ENCODE assay signal across 22 cellular contexts in genomic region chr10:35133586-35133985, GRCh38. TPM values are rescaled to one million over a fixed set of nuclear protein-coding genes. Genes with fewer than 3 reads are reported as not detected.
DNase-seq lines count a peak whose midpoint lies in the region; ATAC-seq and TF ChIP-seq lines count a peak whose summit lies in the region.
"Had no signal": no experiment of that assay in that cellular context is flagged by ENCODE, and none has a peak within 500 bp of the region (broad histone marks: within the 10 kb centered on the region; RNA-seq: fewer than 3 reads in every experiment).

No MANE protein-coding gene starts in this region.

- ATAC-seq in activated CD8-positive, alpha-beta memory T cell treated with anti-CD3 and anti-CD28 coated beads, Interleukin-2, amount 10 ng/mL, durations not matched to agents 7 days and 5 days, result no peak
- ATAC-seq in activated T-helper 17 cell treated with anti-CD3 and anti-CD28 coated beads, Interleukin-2, amount 50 U/mL, for 72 hours (replicated peaks), result peak; percentile 41
- ATAC-seq in natural killer cell (no peak), GM21529 (IDR thresholded peaks at IDR 0.05; ENCODE audit: unreplicated experiment) (no peak), GM19455 (IDR thresholded peaks at IDR 0.05; ENCODE audit: unreplicated experiment) (no peak)
- ATAC-seq: A549, lower lobe of right lung, right cardiac atrium had no signal

- H3K4me3 Mint-ChIP-seq in activated CD8-positive, alpha-beta memory T cell treated with anti-CD3 and anti-CD28 coated beads, Interleukin-2, amount 10 ng/mL, durations not matched to agents 7 days and 5 days, result peak overlapping the region; percentile 12
- H3K4me3 Mint-ChIP-seq in IgD-negative memory B cell (no peak overlapping the region), natural killer cell (peak overlapping the region; percentile 9)
- H3K4me3 Mint-ChIP-seq in activated T-helper 17 cell treated with anti-CD3 and anti-CD28 coated beads, Interleukin-2, amount 50 U/mL, for 72 hours, result peak overlapping the region; percentile 87

- peaks cover 59% of the 10 kb centered on the region for H3K4me1 Mint-ChIP-seq in activated CD8-positive, alpha-beta memory T cell treated with anti-CD3 and anti-CD28 coated beads, Interleukin-2, amount 10 ng/mL, durations not matched to agents 7 days and 5 days
- peaks cover 36 to 41% (median 41%) of the 10 kb centered on the region in 3 donors for H3K4me1 Mint-ChIP-seq in IgD-negative memory B cell
- peaks cover 36% of the 10 kb centered on the region for H3K4me1 Mint-ChIP-seq in activated T-helper 17 cell treated with anti-CD3 and anti-CD28 coated beads, Interleukin-2, amount 50 U/mL, for 72 hours
- H3K4me1 Mint-ChIP-seq in natural killer cell, result peaks cover 32 to 40% of the 10 kb centered on the region in 2 donors

- no peak for DNase-seq in activated CD8-positive, alpha-beta memory T cell treated with anti-CD3 and anti-CD28 coated beads, Interleukin-2, amount 10 ng/mL, durations not matched to agents 7 days and 5 days
- no peak for DNase-seq in activated CD8-positive, alpha-beta memory T cell treated with anti-CD3 and anti-CD28 coated beads, Interleukin-2, amount 50 U/mL, for 4 hours
- no peak for DNase-seq in natural killer cell
- DNase-seq in SIG-M5 (lab: John Stamatoyannopoulos, UW), result no peak
- DNase-seq: activated CD8-positive, alpha-beta memory T cell treated with anti-CD3 and anti-CD28 coated beads for 24 hours; activated gamma-delta T cell; effector CD4-positive, alpha-beta T cell; GM23248; KG1; kidney; lower lobe of right lung; NCI-H187; NCI-H226; NCI-H82; ovary; right cardiac atrium; SHP77 had no signal

- no peak for TF ChIP-seq CTCF in natural killer cell (IDR thresholded peaks at IDR 0.05)

- intact Hi-C loops in natural killer cell (cut with micrococcal nuclease), result no loop called here

- H3K36me3 Mint-ChIP-seq in activated CD8-positive, alpha-beta memory T cell treated with anti-CD3 and anti-CD28 coated beads, Interleukin-2, amount 10 ng/mL, durations not matched to agents 7 days and 5 days, result peaks cover 8% of the 10 kb centered on the region
- H3K36me3 Mint-ChIP-seq in IgD-negative memory B cell (no peaks in the 10 kb centered on the region), natural killer cell (no peaks in the 10 kb centered on the region)
- peaks cover 16% of the 10 kb centered on the region for H3K36me3 Mint-ChIP-seq in activated T-helper 17 cell treated with anti-CD3 and anti-CD28 coated beads, Interleukin-2, amount 50 U/mL, for 72 hours (ENCODE audit: low read depth)

- H3K27me3 Mint-ChIP-seq in activated CD8-positive, alpha-beta memory T cell treated with anti-CD3 and anti-CD28 coated beads, Interleukin-2, amount 10 ng/mL, durations not matched to agents 7 days and 5 days, result no peaks in the 10 kb centered on the region
- H3K27me3 Mint-ChIP-seq in IgD-negative memory B cell, result no peaks in the 10 kb centered on the region
- no peaks in the 10 kb centered on the region for H3K27me3 Mint-ChIP-seq in activated T-helper 17 cell treated with anti-CD3 and anti-CD28 coated beads, Interleukin-2, amount 50 U/mL, for 72 hours
- H3K27me3 Mint-ChIP-seq in natural killer cell (ENCODE audit: low read depth in 2 of 2), result no peaks in the 10 kb centered on the region

- CTCF ChIA-PET in activated CD8-positive, alpha-beta memory T cell treated with anti-CD3 and anti-CD28 coated beads, Interleukin-2, amount 10 ng/mL, durations not matched to agents 7 days and 5 days (lab: Charles Lee), result interaction anchor here (1.1 to 12.2 kb wide), 5 partner anchors 10 to 83 kb away, joined by 3 to 208 read pairs (median 10); no protein-coding TSS in a partner anchor

- H3K9me3 Mint-ChIP-seq in activated CD8-positive, alpha-beta memory T cell treated with anti-CD3 and anti-CD28 coated beads, Interleukin-2, amount 10 ng/mL, durations not matched to agents 7 days and 5 days (ENCODE audit: low read depth), result no peaks in the 10 kb centered on the region
- H3K9me3 Mint-ChIP-seq in IgD-negative memory B cell (no peaks in the 10 kb centered on the region), natural killer cell (no peaks in the 10 kb centered on the region)
- H3K9me3 Mint-ChIP-seq in activated T-helper 17 cell treated with anti-CD3 and anti-CD28 coated beads, Interleukin-2, amount 50 U/mL, for 72 hours, result no peaks in the 10 kb centered on the region

- H3K27ac Mint-ChIP-seq in activated CD8-positive, alpha-beta memory T cell treated with anti-CD3 and anti-CD28 coated beads, Interleukin-2, amount 10 ng/mL, durations not matched to agents 7 days and 5 days, result peak overlapping the region; percentile 91
- H3K27ac Mint-ChIP-seq in IgD-negative memory B cell, result peak overlapping the region in 2 of 3 donors; percentile 96 to 99
- H3K27ac Mint-ChIP-seq in activated T-helper 17 cell treated with anti-CD3 and anti-CD28 coated beads, Interleukin-2, amount 50 U/mL, for 72 hours, result peak overlapping the region; percentile 64
- H3K27ac Mint-ChIP-seq in natural killer cell, result peak overlapping the region; percentile 89 to 93

RNA-seq across cellular contexts. Expression of gene CREM, which starts 6.9 kb away (rescaled TPM):
- 100 to 1,000 TPM; 102 to 192 TPM for total RNA-seq in activated CD8-positive, alpha-beta memory T cell treated with anti-CD3 and anti-CD28 coated beads, Interleukin-2, amount 10 ng/mL, durations not matched to agents 7 days and 5 days
- polyA plus RNA-seq in IgD-negative memory B cell, result 18.5 TPM
- 100 to 1,000 TPM; 126 to 150 TPM for total RNA-seq in activated T-helper 17 cell treated with anti-CD3 and anti-CD28 coated beads, Interleukin-2, amount 50 U/mL, for 72 hours
- 10 to 100 TPM; 48.0 to 64.3 (median 54.6) TPM for total RNA-seq in natural killer cell

RNA-seq across cellular contexts. Expression of gene CUL2, which starts 43.4 kb away (rescaled TPM):
- 10 to 100 TPM; 37.4 to 44.5 TPM for total RNA-seq in activated CD8-positive, alpha-beta memory T cell treated with anti-CD3 and anti-CD28 coated beads, Interleukin-2, amount 10 ng/mL, durations not matched to agents 7 days and 5 days
- polyA plus RNA-seq in IgD-negative memory B cell, result 21.8 TPM
- total RNA-seq in activated T-helper 17 cell treated with anti-CD3 and anti-CD28 coated beads, Interleukin-2, amount 50 U/mL, for 72 hours, result 10 to 100 TPM; 27.3 to 49.7 TPM
- 10 to 100 TPM; 33.5 to 41.6 (median 41.3) TPM for total RNA-seq in natural killer cell

Comparison
In these comparisons a context has a peak if more than half of its experiments do, and no peak if none do; other contexts are left out.
1. H3K4me3 Mint-ChIP-seq: peak in activated CD8-positive, alpha-beta memory T cell treated with anti-CD3 and anti-CD28 coated beads, Interleukin-2, amount 10 ng/mL, durations not matched to agents 7 days and 5 days (single experiment), activated T-helper 17 cell treated with anti-CD3 and anti-CD28 coated beads, Interleukin-2, amount 50 U/mL, for 72 hours (single experiment) and natural killer cell (single experiment); none in IgD-negative memory B cell (0 of 4).
2. Peak in every context shown above with its lines, with median percentiles within 50 percentile points of each other: H3K27ac Mint-ChIP-seq.